ENCODE assay signal across 22 cellular contexts in the genomic region with DNA sequence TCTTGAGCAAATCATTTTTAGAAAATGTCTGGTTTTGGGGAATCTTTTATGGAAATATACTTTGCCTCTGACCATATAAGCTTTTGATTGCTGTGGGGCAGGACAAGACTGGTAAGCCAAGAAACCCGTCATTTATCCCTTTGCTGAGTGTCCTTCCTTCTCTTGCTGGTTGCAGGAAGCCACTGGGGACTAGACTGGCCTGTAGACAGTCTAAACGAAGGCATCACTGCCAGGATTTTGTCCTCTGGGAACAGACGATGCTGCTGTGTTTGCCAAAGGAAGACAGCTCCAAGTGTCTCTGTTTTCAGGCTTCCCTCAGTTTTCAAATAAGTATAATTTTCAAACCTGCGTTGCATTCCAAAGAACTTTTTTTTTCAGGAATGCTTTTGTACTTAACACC.
DNase-seq lines count a peak whose midpoint lies in the region; ATAC-seq and TF ChIP-seq lines count a peak whose summit lies in the region.
"Had no signal": no experiment of that assay in that cellular context is flagged by ENCODE, and none has a peak within 500 bp of the region (broad histone marks: within the 10 kb centered on the region; RNA-seq: fewer than 3 reads in every experiment).

No MANE protein-coding gene starts in this region.

- intact Hi-C loops in Right ventricle myocardium inferior (cut with DNase I): no loop called here
- intact Hi-C loops in left ventricle myocardium superior (cut with micrococcal nuclease): no loop called here

- H3K4me1 Mint-ChIP-seq in naive thymus-derived CD8-positive, alpha-beta T cell: no peaks in the 10 kb centered on the region
- H3K4me1 Mint-ChIP-seq in activated CD8-positive, alpha-beta memory T cell treated with anti-CD3 and anti-CD28 coated beads, Interleukin-2, amount 10 ng/mL, durations not matched to agents 7 days and 5 days: no peaks in the 10 kb centered on the region
- H3K4me1 Mint-ChIP-seq: CD4-positive, CD25-positive, alpha-beta regulatory T cell; CD8-positive, alpha-beta memory T cell had no signal

- no peak overlapping the region for H3K4me3 ChIP-seq in right atrium auricular region
- H3K4me3 ChIP-seq: BLaER1 treated with 17β-estradiol and CSF1 and Interleukin-3, amounts not matched to agents 10 nM and 100 nM; GM12878 had no signal

- TF ChIP-seq CTCF in right atrium auricular region (IDR thresholded peaks at IDR 0.05) (no peak), omental fat pad (IDR thresholded peaks at IDR 0.05) (no peak)

- peaks cover 0 to 3% (median 2%) of the 10 kb centered on the region in 5 donors for H3K27me3 Mint-ChIP-seq in naive thymus-derived CD8-positive, alpha-beta T cell
- no peaks in the 10 kb centered on the region for H3K27me3 Mint-ChIP-seq in activated CD8-positive, alpha-beta memory T cell treated with anti-CD3 and anti-CD28 coated beads, Interleukin-2, amount 10 ng/mL, durations not matched to agents 7 days and 5 days
- H3K27me3 Mint-ChIP-seq: CD4-positive, CD25-positive, alpha-beta regulatory T cell had no signal

- peaks cover 0 to 6% (median 0%) of the 10 kb centered on the region in 9 donors for H3K9me3 Mint-ChIP-seq in naive thymus-derived CD8-positive, alpha-beta T cell
- H3K9me3 Mint-ChIP-seq in activated CD8-positive, alpha-beta memory T cell treated with anti-CD3 and anti-CD28 coated beads, Interleukin-2, amount 10 ng/mL, durations not matched to agents 7 days and 5 days (ENCODE audit: low read depth): no peaks in the 10 kb centered on the region

- CTCF ChIA-PET in activated CD8-positive, alpha-beta memory T cell treated with anti-CD3 and anti-CD28 coated beads, Interleukin-2, amount 10 ng/mL, durations not matched to agents 7 days and 5 days (lab: Charles Lee): no interaction called here

- H3K27ac ChIP-seq in right atrium auricular region: peak overlapping the region in 1 of 2 donors; percentile 2
- H3K27ac ChIP-seq: 22Rv1; BLaER1 treated with 17β-estradiol and CSF1 and Interleukin-3, amounts not matched to agents 10 nM and 100 nM; HL-60 had no signal

- DNase-seq in Right ventricle myocardium inferior (ENCODE audit: missing footprints) (no peak), right atrium auricular region (ENCODE audit: low spot score) (no peak), left ventricle myocardium superior (peak; percentile 26), omental fat pad (ENCODE audit: low spot score) (no peak)
- no peak for DNase-seq in stimulated activated CD4-positive, alpha-beta T cell treated with anti-CD3 and anti-CD28 coated beads, Interleukin-12 subunit alpha, Interleukin-12 subunit beta, amount 100 ng/mL, for 4 hours
- no peak for DNase-seq in naive thymus-derived CD8-positive, alpha-beta T cell
- DNase-seq in activated CD8-positive, alpha-beta memory T cell treated with anti-CD3 and anti-CD28 coated beads, Interleukin-2, amount 10 ng/mL, durations not matched to agents 7 days and 5 days: no peak
- DNase-seq: CD4-positive, CD25-positive, alpha-beta regulatory T cell; CD8-positive, alpha-beta memory T cell; COR-L47; DMS 273 treated with DMSO at 0.1 percent for 48 hours; DMS53; DND-41; EL; GOT3; H7; HFFc6 had no signal

- H3K36me3 Mint-ChIP-seq in naive thymus-derived CD8-positive, alpha-beta T cell: no peaks in the 10 kb centered on the region
- no peaks in the 10 kb centered on the region for H3K36me3 Mint-ChIP-seq in activated CD8-positive, alpha-beta memory T cell treated with anti-CD3 and anti-CD28 coated beads, Interleukin-2, amount 10 ng/mL, durations not matched to agents 7 days and 5 days
- H3K36me3 Mint-ChIP-seq: CD4-positive, CD25-positive, alpha-beta regulatory T cell; CD8-positive, alpha-beta memory T cell had no signal

- peak; percentile 92 for ATAC-seq in Right ventricle myocardium inferior
- peak; percentile 80 for ATAC-seq in left ventricle myocardium superior
- ATAC-seq in omental fat pad (ENCODE audit: low FRiP score): peak; percentile 10
- ATAC-seq in naive thymus-derived CD8-positive, alpha-beta T cell: no peak
- no peak for ATAC-seq in activated CD8-positive, alpha-beta memory T cell treated with anti-CD3 and anti-CD28 coated beads, Interleukin-2, amount 10 ng/mL, durations not matched to agents 7 days and 5 days
- ATAC-seq: GM12878, HCT116 had no signal

- H3K27me3 ChIP-seq in right atrium auricular region: no peaks in the 10 kb centered on the region
- H3K27me3 ChIP-seq: BLaER1 treated with 17β-estradiol and CSF1 and Interleukin-3, amounts not matched to agents 10 nM and 100 nM had no signal

- no peaks in the 10 kb centered on the region for H3K36me3 ChIP-seq in right atrium auricular region
- H3K36me3 ChIP-seq: BLaER1 treated with 17β-estradiol and CSF1 and Interleukin-3, amounts not matched to agents 10 nM and 100 nM had no signal

- H3K4me1 ChIP-seq in right atrium auricular region: peaks cover 0 to 10% of the 10 kb centered on the region in 2 donors

- POLR2A ChIA-PET in naive thymus-derived CD8-positive, alpha-beta T cell (lab: Charles Lee): no interaction called here

- no peak overlapping the region for H3K27ac Mint-ChIP-seq in naive thymus-derived CD8-positive, alpha-beta T cell
- H3K27ac Mint-ChIP-seq in activated CD8-positive, alpha-beta memory T cell treated with anti-CD3 and anti-CD28 coated beads, Interleukin-2, amount 10 ng/mL, durations not matched to agents 7 days and 5 days: no peak overlapping the region
- H3K27ac Mint-ChIP-seq: CD4-positive, CD25-positive, alpha-beta regulatory T cell; CD8-positive, alpha-beta memory T cell; HFFc6 had no signal

- no peak overlapping the region for H3K4me3 Mint-ChIP-seq in naive thymus-derived CD8-positive, alpha-beta T cell
- H3K4me3 Mint-ChIP-seq in activated CD8-positive, alpha-beta memory T cell treated with anti-CD3 and anti-CD28 coated beads, Interleukin-2, amount 10 ng/mL, durations not matched to agents 7 days and 5 days: no peak overlapping the region
- H3K4me3 Mint-ChIP-seq: CD4-positive, CD25-positive, alpha-beta regulatory T cell; CD8-positive, alpha-beta memory T cell; HFFc6 had no signal

- H3K9me3 ChIP-seq in right atrium auricular region: peaks cover 0 to 8% of the 10 kb centered on the region in 2 donors

Comparison
In these comparisons a context has a peak if more than half of its experiments do, and no peak if none do; other contexts are left out.
1. ATAC-seq: peak in Right ventricle myocardium inferior (single experiment), left ventricle myocardium superior (single experiment) and omental fat pad (single experiment); none in naive thymus-derived CD8-positive, alpha-beta T cell (0 of 2) and activated CD8-positive, alpha-beta memory T cell treated with anti-CD3 and anti-CD28 coated beads, Interleukin-2, amount 10 ng/mL, durations not matched to agents 7 days and 5 days (single experiment).